ENCODE assay signal across 8 cellular contexts in genomic region chr12:8033153-8034044, GRCh38. TPM values are rescaled to one million over a fixed set of nuclear protein-coding genes. Genes with fewer than 3 reads are reported as not detected.
DNase-seq lines count a peak whose midpoint lies in the region; ATAC-seq, FAIRE-seq and TF ChIP-seq lines count a peak whose summit lies in the region.

No MANE protein-coding gene starts in this region.

- intact Hi-C loops in GM12878 (cut with micrococcal nuclease; ENCODE audit: unreplicated experiment), result no loop called here
- intact Hi-C loops in sciatic nerve (cut with DNase I), result no loop called here

- POLR2A ChIA-PET in GM12878 (lab: Charles Lee), result interaction anchor here (0.8 to 2.5 kb wide), 2 partner anchors 12 to 55 kb away, joined by 3 to 5 read pairs; no protein-coding TSS in a partner anchor

- H3K36me3 ChIP-seq in GM12878 (ENCODE audit: control insufficient read depth in 2 of 2, insufficient read depth in 2 of 2, low read length in 1 of 2), result no peaks in the 10 kb centered on the region

- peak overlapping the region; percentile 71 for H3K27ac ChIP-seq in GM12878 (ENCODE audit: control insufficient read depth, insufficient read depth)

- peak overlapping the region; percentile 88 for H3K4me3 ChIP-seq in GM12878

- H3K4me2 ChIP-seq in GM12878 (ENCODE audit: control insufficient read depth, insufficient read depth), result peak overlapping the region; percentile 99

- H4K20me1 ChIP-seq in GM12878 (ENCODE audit: control insufficient read depth, insufficient read depth), result peaks cover 4% of the 10 kb centered on the region; the same call in 1 of the 2 replicates

- SMC1A ChIA-PET in GM12878 (lab: Charles Lee; ENCODE audit: uncharacterized antibody, unreplicated experiment), result interaction anchor here (1.0 to 1.7 kb wide), 4 partner anchors 10 to 100 kb away, joined by 3 to 5 read pairs (median 4); no protein-coding TSS in a partner anchor

- TF ChIP-seq EP300 in GM12878 (IDR thresholded peaks at IDR 0.05; ENCODE audit: borderline replicate concordance in 1 of 2, control insufficient read depth in 1 of 2, low read depth in 2 of 2, low read length in 2 of 2), result 0 out of 4 replicates have a peak, but pooled peaks of 1 of the 2 experiments have one; percentile 17

- peaks cover 16% of the 10 kb centered on the region for H3K4me1 ChIP-seq in GM12878 (ENCODE audit: control insufficient read depth, insufficient read depth, low read length)

- no peak for TF ChIP-seq POLR2A in GM12878 (IDR thresholded peaks at IDR 0.05; ENCODE audit: low read depth, low read length)

- H3K9me3 ChIP-seq in GM12878 (replicated peaks; ENCODE audit: control insufficient read depth, insufficient read depth, low read length), result no peaks in the 10 kb centered on the region

- no peak for FAIRE-seq in GM12878 (lab: Jason Lieb, UNC)

- H3K27me3 ChIP-seq in GM12878 (replicated peaks in 1 of 2; ENCODE audit: control insufficient read depth in 2 of 2, insufficient read depth in 2 of 2, low read length in 1 of 2), result no peaks in the 10 kb centered on the region

- peak overlapping the region; percentile 83 for H3K9ac ChIP-seq in GM12878 (ENCODE audit: control insufficient read depth, insufficient read depth, low read length)

- ATAC-seq in HG03439 (IDR thresholded peaks at IDR 0.05; ENCODE audit: unreplicated experiment) (peak; percentile 29), GM12878 (peak; percentile 49), sciatic nerve (peak; percentile 83)

- H3K79me2 ChIP-seq in GM12878 (ENCODE audit: control insufficient read depth, insufficient read depth, low read length), result peaks cover 12% of the 10 kb centered on the region

- RAD21 ChIA-PET in GM12878 (lab: Charles Lee; ENCODE audit: unreplicated experiment), result interaction anchor here (1.5 kb wide), 1 partner anchor 100 kb away, joined by 4 read pairs; no protein-coding TSS in a partner anchor

- CTCF ChIA-PET in GM12878 (lab: Yijun Ruan, JAX), result interaction anchor here (0.7 to 2.0 kb wide), 3 partner anchors 12 to 100 kb away, joined by 3 to 10 read pairs (median 9); no protein-coding TSS in a partner anchor

- H2AFZ ChIP-seq in GM12878 (ENCODE audit: control insufficient read depth, low read depth, low read length), result peak overlapping the region; percentile 88

- TF ChIP-seq CTCF in GM12878 (IDR thresholded peaks at IDR 0.05 in 2 of 3, conservative IDR thresholded peaks at IDR 0.05 in 1 of 3; ENCODE audit: control insufficient read depth in 2 of 3, extremely low read depth in 1 of 3, insufficient read depth in 1 of 3, low read depth in 3 of 3, low read length in 3 of 3), result no peak

- WGBS in GM12878 (ENCODE audit: insufficient coverage, insufficient replicate concordance, low lambda C conversion rate, missing lambda C conversion rate), result 7% methylated on average over 17 of the region's 17 CpGs

- BruUV-seq in GM12878 (replicated peaks; lab: Mats Ljungman, UMichigan), result no TSS peak

- DNase-seq in activated CD4-positive, CD25-positive, alpha-beta regulatory T cell treated with anti-CD3 and anti-CD28 coated beads, Interleukin-2, amount 50 U/mL, for 72 hours, result peak; percentile 45
- DNase-seq in activated CD4-positive, CD25-positive, alpha-beta regulatory T cell (lab: John Stamatoyannopoulos, UW), result no peak
- DNase-seq in SK-N-DZ (ENCODE audit: low spot score), result peak; percentile 52
- DNase-seq in GM12878 (ENCODE audit: low read depth, low spot score), result no peak
- peak; percentile 54 for DNase-seq in iPS DF 19.7 (ENCODE audit: low read depth, low spot score)
- DNase-seq in sciatic nerve (ENCODE audit: low spot score), result peak; percentile 83
- DNase-seq in NCI-H2081 treated with DMSO at 0.1 percent for 48 hours (lab: John Stamatoyannopoulos, UW), result no peak

- TF ChIP-seq RAD21 in GM12878 (IDR thresholded peaks at IDR 0.05; ENCODE audit: insufficient read depth, low read depth, low read length), result no peak

- in situ Hi-C loops in GM12878 (cut with MboI), result no loop called here

TF ChIP-seq in GM12878, 131 proteins besides CTCF, POLR2A, EP300 and RAD21 (continues in another document):
- no peak for TF ChIP-seq CBFB (IDR thresholded peaks at IDR 0.05; ENCODE audit: low read depth)
- TF ChIP-seq IKZF1 (conservative IDR thresholded peaks at IDR 0.05), result peak; percentile 68
- TF ChIP-seq HCFC1 (IDR thresholded peaks at IDR 0.05; ENCODE audit: low read length), result no peak

RNA-seq across cellular contexts. Expression of gene FOXJ2, which starts 0.9 kb away (rescaled TPM):
- 3.9 and 4.8 TPM in 2 replicates for polyA plus RNA-seq in SK-N-DZ (2014; cell fraction: cytosol; rRNA removed)
- polyA plus RNA-seq in SK-N-DZ (2014; cell fraction: nucleus; rRNA removed), result 2.9 and 6.6 TPM in 2 replicates
- 7.9 and 9.2 TPM in 2 replicates for total RNA-seq in GM12878 (2013; cell fraction: nucleolus; rRNA removed)
- total RNA-seq in GM12878 (2014; rRNA removed) (4.2 and 4.7 TPM in 2 replicates), GM12878 (2014; rRNA removed; fragmentation: Illumina TruSeq; extraction: Trizol) (2.8 and 2.9 TPM in 2 replicates), GM12878 (2021) (7.9 and 9.3 TPM in 2 replicates), sciatic nerve (29.9 TPM)
- 3.8 TPM for polyA plus RNA-seq in GM12878 (2011; ENCODE audit: low read depth)
- polyA plus RNA-seq in GM12878 (2011; rRNA removed) (3.0 and 3.9 TPM in 2 replicates), GM12878 (2014; fragmentation: Illumina TruSeq; extraction: Trizol) (8.5 and 9.1 TPM in 2 replicates), GM12878 (2014; fragmentation: Nextera tagmentation; extraction: Ambion mirVana) (1 to 10 TPM; 1.4 to 2.2 TPM), GM12878 (2014; rRNA removed) (6.5 and 6.6 TPM in 2 replicates), GM12878 (2016; fragmentation: Nextera tagmentation; extraction: Ambion mirVana) (1 to 10 TPM; 5.4 to 6.1 TPM)
- polyA plus RNA-seq in GM12878 (2011; cell fraction: cytosol; rRNA removed), result 3.0 and 4.3 TPM in 2 replicates
- polyA plus RNA-seq in GM12878 (2011; cell fraction: nucleus; rRNA removed), result 6.9 and 7.8 TPM in 2 replicates
- 5.0 and 5.8 TPM in 2 replicates for polyA plus RNA-seq in GM12878 (2012)
- 3.9 and 4.7 TPM in 2 replicates for polyA minus RNA-seq in GM12878 (2011; rRNA and poly(A)+ RNA removed)
- polyA minus RNA-seq in GM12878 (2011; cell fraction: cytosol; rRNA and poly(A)+ RNA removed), result 2.3 and 4.3 TPM in 2 replicates
- 2.2 and 3.2 TPM in 2 replicates for polyA minus RNA-seq in GM12878 (2011; cell fraction: nucleus; rRNA and poly(A)+ RNA removed)

RNA-seq across cellular contexts. Expression of gene C3AR1, which starts 32.8 kb away (rescaled TPM):
- polyA plus RNA-seq in SK-N-DZ (2014; cell fraction: cytosol; rRNA removed), result not detected in 2 replicates
- polyA plus RNA-seq in SK-N-DZ (2014; cell fraction: nucleus; rRNA removed), result not detected in 2 replicates
- not detected in 2 replicates for total RNA-seq in GM12878 (2013; cell fraction: nucleolus; rRNA removed)
- total RNA-seq in GM12878 (2014; rRNA removed) (not detected in 2 replicates), GM12878 (2014; rRNA removed; fragmentation: Illumina TruSeq; extraction: Trizol) (not detected in 2 replicates), GM12878 (2021) (0.10 and 0.19 TPM in 2 replicates), sciatic nerve (21.8 TPM)
- not detected for polyA plus RNA-seq in GM12878 (2011; ENCODE audit: low read depth)
- polyA plus RNA-seq in GM12878 (2011; rRNA removed) (not detected in 2 replicates), GM12878 (2014; fragmentation: Illumina TruSeq; extraction: Trizol) (0.10 TPM in 1 of 2 replicates, not detected in the other), GM12878 (2014; fragmentation: Nextera tagmentation; extraction: Ambion mirVana) (under 1 TPM in 1 of 2 experiments, not detected in 1; 0.19 TPM), GM12878 (2014; rRNA removed) (0.10 and 0.42 TPM in 2 replicates), GM12878 (2016; fragmentation: Nextera tagmentation; extraction: Ambion mirVana) (under 1 TPM in 1 of 2 experiments, not detected in 1; 0.08 TPM)
- not detected in 2 replicates for polyA plus RNA-seq in GM12878 (2011; cell fraction: cytosol; rRNA removed)
- polyA plus RNA-seq in GM12878 (2011; cell fraction: nucleus; rRNA removed), result not detected in 2 replicates
- polyA plus RNA-seq in GM12878 (2012), result 0.08 TPM in 1 of 2 replicates, not detected in the other
- not detected in 2 replicates for polyA minus RNA-seq in GM12878 (2011; rRNA and poly(A)+ RNA removed)
- not detected in 2 replicates for polyA minus RNA-seq in GM12878 (2011; cell fraction: cytosol; rRNA and poly(A)+ RNA removed)
- polyA minus RNA-seq in GM12878 (2011; cell fraction: nucleus; rRNA and poly(A)+ RNA removed), result not detected in 2 replicates

RNA-seq across cellular contexts. Expression of gene NECAP1, which starts 48.7 kb away (rescaled TPM):
- 56.4 and 61.2 TPM in 2 replicates for polyA plus RNA-seq in SK-N-DZ (2014; cell fraction: cytosol; rRNA removed)
- 60.4 and 68.5 TPM in 2 replicates for polyA plus RNA-seq in SK-N-DZ (2014; cell fraction: nucleus; rRNA removed)
- 65.5 and 73.7 TPM in 2 replicates for total RNA-seq in GM12878 (2013; cell fraction: nucleolus; rRNA removed)
- 26.9 and 35.6 TPM in 2 replicates for total RNA-seq in GM12878 (2014; rRNA removed)
- 25.6 and 26.9 TPM in 2 replicates for total RNA-seq in GM12878 (2014; rRNA removed; fragmentation: Illumina TruSeq; extraction: Trizol)
- 18.5 and 18.9 TPM in 2 replicates for total RNA-seq in GM12878 (2021)
- polyA plus RNA-seq in GM12878 (2011; ENCODE audit: low read depth), result 11.4 TPM
- polyA plus RNA-seq in GM12878 (2011; rRNA removed), result 25.7 and 34.3 TPM in 2 replicates
- 24.0 and 29.2 TPM in 2 replicates for polyA plus RNA-seq in GM12878 (2011; cell fraction: cytosol; rRNA removed)
- 31.9 and 33.0 TPM in 2 replicates for polyA plus RNA-seq in GM12878 (2011; cell fraction: nucleus; rRNA removed)
- polyA plus RNA-seq in GM12878 (2012), result 13.6 and 14.3 TPM in 2 replicates
- polyA plus RNA-seq in GM12878 (2014; fragmentation: Illumina TruSeq; extraction: Trizol), result 20.1 and 22.8 TPM in 2 replicates
- 10 to 100 TPM; 16.7 to 22.3 TPM for polyA plus RNA-seq in GM12878 (2014; fragmentation: Nextera tagmentation; extraction: Ambion mirVana)
- 22.9 and 23.4 TPM in 2 replicates for polyA plus RNA-seq in GM12878 (2014; rRNA removed)
- polyA plus RNA-seq in GM12878 (2016; fragmentation: Nextera tagmentation; extraction: Ambion mirVana), result 10 to 100 TPM; 22.2 to 24.3 TPM
- 25.3 and 36.3 TPM in 2 replicates for polyA minus RNA-seq in GM12878 (2011; rRNA and poly(A)+ RNA removed)
- polyA minus RNA-seq in GM12878 (2011; cell fraction: cytosol; rRNA and poly(A)+ RNA removed), result 8.4 and 12.5 TPM in 2 replicates
- polyA minus RNA-seq in GM12878 (2011; cell fraction: nucleus; rRNA and poly(A)+ RNA removed), result 18.1 and 24.0 TPM in 2 replicates
- total RNA-seq in sciatic nerve, result 34.8 TPM

Comparison
In these comparisons a context has a peak if more than half of its experiments do, and no peak if none do; other contexts are left out.
1. DNase-seq: peak in activated CD4-positive, CD25-positive, alpha-beta regulatory T cell treated with anti-CD3 and anti-CD28 coated beads, Interleukin-2, amount 50 U/mL, for 72 hours (single experiment), SK-N-DZ (single experiment), iPS DF 19.7 (single experiment) and sciatic nerve (single experiment); none in activated CD4-positive, CD25-positive, alpha-beta regulatory T cell (0 of 4), GM12878 (single experiment) and NCI-H2081 treated with DMSO at 0.1 percent for 48 hours (single experiment).
2. ATAC-seq: peak in every context shown above with its lines; median percentile 83 in sciatic nerve; 49 in GM12878; 29 in HG03439.
3. RNA of gene C3AR1, which starts 32.8 kb away (total RNA-seq): 21.8 TPM in sciatic nerve (single experiment); 0.10 to 0.19 TPM in GM12878; every median in the first group is over 10 times any median in the second.